Comparison of ENCODE assay signal across 9 cellular contexts in the genomic region with DNA sequence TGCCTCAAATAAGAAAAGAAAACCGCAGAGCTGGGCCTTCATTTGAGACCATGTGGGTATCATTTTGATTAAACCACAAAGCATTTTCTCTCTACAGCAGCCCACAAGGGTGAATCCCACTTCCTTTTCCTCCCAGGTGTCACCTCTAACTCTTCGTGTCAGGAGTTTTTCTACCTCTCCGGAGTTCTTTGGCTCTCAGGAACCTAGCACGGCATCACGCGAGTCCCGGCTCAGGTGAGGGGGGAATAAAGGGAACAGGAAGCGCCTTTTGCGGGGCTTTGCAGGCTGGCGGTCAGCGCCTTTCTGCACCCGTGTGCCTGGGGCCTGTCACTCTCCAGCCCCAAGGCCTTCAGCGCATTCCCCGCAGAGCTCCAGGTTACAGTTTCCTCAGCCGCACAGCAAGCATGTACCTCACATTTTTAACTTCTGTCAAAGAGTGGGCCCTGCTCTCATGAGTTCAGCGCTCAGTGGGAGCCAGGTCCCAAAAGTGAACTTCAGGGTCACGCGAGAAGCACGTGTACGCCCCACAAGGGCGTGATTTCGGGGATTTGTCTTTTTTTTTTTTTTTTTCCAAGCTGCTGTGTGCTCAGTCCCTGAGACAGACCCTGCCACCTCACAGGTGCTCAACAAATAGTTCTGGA. TPM values are rescaled to one million over a fixed set of nuclear protein-coding genes. Genes with fewer than 3 reads are reported as not detected.
DNase-seq lines count a peak whose midpoint lies in the region; FAIRE-seq and TF ChIP-seq lines count a peak whose summit lies in the region.
"Had no signal": no experiment of that assay in that cellular context is flagged by ENCODE, and none has a peak within 500 bp of the region (broad histone marks: within the 10 kb centered on the region; RNA-seq: fewer than 3 reads in every experiment).

No MANE protein-coding gene starts in this region.

- H3F3A ChIP-seq in MM.1S (ENCODE audit: insufficient read depth, low read length): peaks cover 25% of the 10 kb centered on the region

- no peak for TF ChIP-seq POLR2A in GM12892 (IDR thresholded peaks at IDR 0.05; ENCODE audit: low read depth, low read length)

- H3K36me3 ChIP-seq in HAP-1 (replicated peaks): no peaks in the 10 kb centered on the region
- no peaks in the 10 kb centered on the region for H3K36me3 ChIP-seq in MM.1S (replicated peaks; ENCODE audit: insufficient read depth, low read length)
- H3K36me3 ChIP-seq in muscle layer of colon (ENCODE audit: insufficient read depth, low read length): no peaks in the 10 kb centered on the region
- H3K36me3 ChIP-seq in stomach smooth muscle (ENCODE audit: control insufficient read depth in 2 of 2, insufficient read depth in 2 of 2, low read length in 2 of 2): no peaks in the 10 kb centered on the region

- H3K79me2 ChIP-seq in MM.1S (ENCODE audit: low read length): no peaks in the 10 kb centered on the region

- H3K9me2 ChIP-seq in MM.1S (replicated peaks; ENCODE audit: insufficient read depth, low read length): no peaks in the 10 kb centered on the region

- FAIRE-seq in GM12892 (lab: Jason Lieb, UNC): no peak
- FAIRE-seq: endometrium had no signal

- H3K27me3 ChIP-seq in HAP-1 (ENCODE audit: low read depth) (no peaks in the 10 kb centered on the region), MM.1S (replicated peaks; ENCODE audit: insufficient read depth, low read length) (0 out of 2 replicates have a peak, but pooled peaks cover 7% of the 10 kb centered on the region), muscle layer of colon (ENCODE audit: control insufficient read depth in 1 of 2, insufficient read depth in 2 of 2, low read length in 2 of 2) (no peaks in the 10 kb centered on the region), stomach smooth muscle (ENCODE audit: control insufficient read depth in 1 of 2, insufficient read depth in 2 of 2, low read length in 2 of 2) (no peaks in the 10 kb centered on the region)

- peak overlapping the region; percentile 58 for H3K9ac ChIP-seq in MM.1S (ENCODE audit: low read length)
- peak overlapping the region; percentile 34 for H3K9ac ChIP-seq in muscle layer of colon (ENCODE audit: low read length)
- peak overlapping the region; percentile 81 to 88 for H3K9ac ChIP-seq in stomach smooth muscle (ENCODE audit: low read length in 2 of 2)

- DNase-seq in GM12865 (ENCODE audit: low read depth): peak; percentile 83
- DNase-seq in HAP-1 (ENCODE audit: low spot score in 2 of 2): peak; percentile 34 to 48
- peak; percentile 84 for DNase-seq in MM.1S
- peak; percentile 27 to 46 for DNase-seq in activated CD4-positive, alpha-beta T cell treated with anti-CD3 and anti-CD28 coated beads, Interleukin-2, amount 50 U/mL, for 24 hours (ENCODE audit: low read depth in 1 of 2, low spot score in 1 of 2)
- DNase-seq in epithelial cell of prostate (ENCODE audit: low read depth, low spot score): no peak
- no peak for DNase-seq in GM12892 (ENCODE audit: insufficient read length)

- H3K4me3 ChIP-seq in GM12865 (ENCODE audit: low read depth, low read length) (peak overlapping the region; percentile 71), HAP-1 (peak overlapping the region; percentile 37), MM.1S (ENCODE audit: low read length) (peak overlapping the region; percentile 57), muscle layer of colon (ENCODE audit: low read depth in 1 of 2, low read length in 2 of 2) (peak overlapping the region; percentile 55 to 91), stomach smooth muscle (ENCODE audit: low read length in 2 of 2) (peak overlapping the region; percentile 84 to 97)

- in situ Hi-C loops in HAP-1 (cut with MboI; ENCODE audit: low sequenced_read_pairs): no loop called here

- no peaks in the 10 kb centered on the region for H3K9me3 ChIP-seq in HAP-1
- no peaks in the 10 kb centered on the region for H3K9me3 ChIP-seq in MM.1S (replicated peaks; ENCODE audit: insufficient read depth, low read length)
- H3K9me3 ChIP-seq in muscle layer of colon (ENCODE audit: low read length): no peaks in the 10 kb centered on the region
- no peaks in the 10 kb centered on the region for H3K9me3 ChIP-seq in stomach smooth muscle (ENCODE audit: control insufficient read depth in 2 of 2, low read length in 2 of 2)

- no peak for TF ChIP-seq CTCF in GM12865 (IDR thresholded peaks at IDR 0.05; ENCODE audit: insufficient read depth, low read depth, low read length, missing control alignments)
- no peak for TF ChIP-seq CTCF in MM.1S (IDR thresholded peaks at IDR 0.05; ENCODE audit: low read length)

- H4K20me1 ChIP-seq in MM.1S (ENCODE audit: insufficient read depth, low read length): no peaks in the 10 kb centered on the region

- H3K4me1 ChIP-seq in HAP-1 (peaks cover 20% of the 10 kb centered on the region), MM.1S (ENCODE audit: low read length) (peaks cover 5% of the 10 kb centered on the region), muscle layer of colon (ENCODE audit: insufficient read depth, low read length) (peaks cover 22% of the 10 kb centered on the region), stomach smooth muscle (ENCODE audit: control insufficient read depth, insufficient read depth, low read length) (peaks cover 28% of the 10 kb centered on the region)

- H3K27ac ChIP-seq in MM.1S (ENCODE audit: low read length) (peak overlapping the region; percentile 62; the same call in 1 of the 2 replicates), epithelial cell of prostate (peak overlapping the region; percentile 81), muscle layer of colon (ENCODE audit: low read depth, low read length) (peak overlapping the region; percentile 95), stomach smooth muscle (ENCODE audit: low read length) (peak overlapping the region; percentile 83)

- peak overlapping the region; percentile 86 for H3K4me2 ChIP-seq in MM.1S (ENCODE audit: low read depth, low read length)

- peak overlapping the region; percentile 84 for H2AFZ ChIP-seq in MM.1S (ENCODE audit: low read length)

RNA-seq across cellular contexts. Expression of gene PRPF40B, which starts 0.7 kb away (rescaled TPM):
- 8.9 TPM for polyA plus RNA-seq in GM12892 (2012; ENCODE audit: missing spikeins)

RNA-seq across cellular contexts. Expression of gene FAM186B, which starts 17.2 kb away (rescaled TPM):
- polyA plus RNA-seq in GM12892 (2012; ENCODE audit: missing spikeins): 1.9 TPM

RNA-seq across cellular contexts. Expression of gene MCRS1, which starts 54.7 kb away (rescaled TPM):
- polyA plus RNA-seq in GM12892 (2012; ENCODE audit: missing spikeins): 36.5 TPM

Comparison
In these comparisons a context has a peak if more than half of its experiments do, and no peak if none do; other contexts are left out.
1. DNase-seq: peak in GM12865 (single experiment), HAP-1 (2 of 2), MM.1S (single experiment) and activated CD4-positive, alpha-beta T cell treated with anti-CD3 and anti-CD28 coated beads, Interleukin-2, amount 50 U/mL, for 24 hours (2 of 2); none in epithelial cell of prostate (single experiment) and GM12892 (single experiment).
2. H3K4me3 ChIP-seq: peak in every context shown above with its lines; median percentile 90 in stomach smooth muscle; 73 in muscle layer of colon; 71 in GM12865; 57 in MM.1S; 37 in HAP-1.
3. H3K9ac ChIP-seq: peak in every context shown above with its lines; median percentile 84 in stomach smooth muscle; 58 in MM.1S; 34 in muscle layer of colon.
4. Peak in every context shown above with its lines, with median percentiles within 50 percentile points of each other: H3K27ac ChIP-seq.